In genomic region chr1:94709891-94710581, GRCh38 we compare ENCODE assay signal across 1 cellular context.
A peak's percentile ranks its signal among the peaks of the same experiment; 100 is the strongest.
TF ChIP-seq lines count a peak whose summit lies in the region.

No MANE protein-coding gene starts in this region.

TF ChIP-seq in HepG2, 621 proteins besides CTCF, POLR2A, EP300 and RAD21 (continued from another document):
- TF ChIP-seq, protein P1, sequence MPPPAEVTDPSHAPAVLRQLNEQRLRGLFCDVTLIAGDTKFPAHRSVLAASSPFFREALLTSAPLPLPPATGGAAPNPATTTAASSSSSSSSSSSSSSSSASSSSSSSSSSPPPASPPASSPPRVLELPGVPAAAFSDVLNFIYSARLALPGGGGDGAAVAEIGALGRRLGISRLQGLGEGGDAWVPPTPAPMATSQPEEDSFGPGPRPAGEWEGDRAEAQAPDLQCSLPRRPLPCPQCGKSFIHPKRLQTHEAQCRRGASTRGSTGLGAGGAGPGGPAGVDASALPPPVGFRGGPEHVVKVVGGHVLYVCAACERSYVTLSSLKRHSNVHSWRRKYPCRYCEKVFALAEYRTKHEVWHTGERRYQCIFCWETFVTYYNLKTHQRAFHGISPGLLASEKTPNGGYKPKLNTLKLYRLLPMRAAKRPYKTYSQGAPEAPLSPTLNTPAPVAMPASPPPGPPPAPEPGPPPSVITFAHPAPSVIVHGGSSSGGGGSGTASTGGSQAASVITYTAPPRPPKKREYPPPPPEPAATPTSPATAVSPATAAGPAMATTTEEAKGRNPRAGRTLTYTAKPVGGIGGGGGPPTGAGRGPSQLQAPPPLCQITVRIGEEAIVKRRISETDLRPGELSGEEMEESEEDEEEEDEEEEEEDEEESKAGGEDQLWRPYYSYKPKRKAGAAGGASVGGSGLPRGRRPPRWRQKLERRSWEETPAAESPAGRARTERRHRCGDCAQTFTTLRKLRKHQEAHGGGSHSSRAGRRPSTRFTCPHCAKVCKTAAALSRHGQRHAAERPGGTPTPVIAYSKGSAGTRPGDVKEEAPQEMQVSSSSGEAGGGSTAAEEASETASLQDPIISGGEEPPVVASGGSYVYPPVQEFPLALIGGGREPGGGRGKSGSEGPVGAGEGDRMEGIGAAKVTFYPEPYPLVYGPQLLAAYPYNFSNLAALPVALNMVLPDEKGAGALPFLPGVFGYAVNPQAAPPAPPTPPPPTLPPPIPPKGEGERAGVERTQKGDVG (CRISPR knock-in tag; IDR thresholded peaks at IDR 0.05; ENCODE audit: borderline replicate concordance), result no peak
- TF ChIP-seq ZBTB3 (CRISPR knock-in tag; IDR thresholded peaks at IDR 0.05; ENCODE audit: borderline replicate concordance, low read depth) (no peak), ZBTB42 (CRISPR knock-in tag; IDR thresholded peaks at IDR 0.05) (peak; percentile 74; the same call in 1 of the 2 replicates), ZNF30 (CRISPR knock-in tag; IDR thresholded peaks at IDR 0.05) (no peak), ATF7 (IDR thresholded peaks at IDR 0.05) (peak; percentile 52; the same call in 1 of the 2 replicates), ATF7 (CRISPR knock-in tag; IDR thresholded peaks at IDR 0.05) (no peak)
- TF ChIP-seq, protein P2, sequence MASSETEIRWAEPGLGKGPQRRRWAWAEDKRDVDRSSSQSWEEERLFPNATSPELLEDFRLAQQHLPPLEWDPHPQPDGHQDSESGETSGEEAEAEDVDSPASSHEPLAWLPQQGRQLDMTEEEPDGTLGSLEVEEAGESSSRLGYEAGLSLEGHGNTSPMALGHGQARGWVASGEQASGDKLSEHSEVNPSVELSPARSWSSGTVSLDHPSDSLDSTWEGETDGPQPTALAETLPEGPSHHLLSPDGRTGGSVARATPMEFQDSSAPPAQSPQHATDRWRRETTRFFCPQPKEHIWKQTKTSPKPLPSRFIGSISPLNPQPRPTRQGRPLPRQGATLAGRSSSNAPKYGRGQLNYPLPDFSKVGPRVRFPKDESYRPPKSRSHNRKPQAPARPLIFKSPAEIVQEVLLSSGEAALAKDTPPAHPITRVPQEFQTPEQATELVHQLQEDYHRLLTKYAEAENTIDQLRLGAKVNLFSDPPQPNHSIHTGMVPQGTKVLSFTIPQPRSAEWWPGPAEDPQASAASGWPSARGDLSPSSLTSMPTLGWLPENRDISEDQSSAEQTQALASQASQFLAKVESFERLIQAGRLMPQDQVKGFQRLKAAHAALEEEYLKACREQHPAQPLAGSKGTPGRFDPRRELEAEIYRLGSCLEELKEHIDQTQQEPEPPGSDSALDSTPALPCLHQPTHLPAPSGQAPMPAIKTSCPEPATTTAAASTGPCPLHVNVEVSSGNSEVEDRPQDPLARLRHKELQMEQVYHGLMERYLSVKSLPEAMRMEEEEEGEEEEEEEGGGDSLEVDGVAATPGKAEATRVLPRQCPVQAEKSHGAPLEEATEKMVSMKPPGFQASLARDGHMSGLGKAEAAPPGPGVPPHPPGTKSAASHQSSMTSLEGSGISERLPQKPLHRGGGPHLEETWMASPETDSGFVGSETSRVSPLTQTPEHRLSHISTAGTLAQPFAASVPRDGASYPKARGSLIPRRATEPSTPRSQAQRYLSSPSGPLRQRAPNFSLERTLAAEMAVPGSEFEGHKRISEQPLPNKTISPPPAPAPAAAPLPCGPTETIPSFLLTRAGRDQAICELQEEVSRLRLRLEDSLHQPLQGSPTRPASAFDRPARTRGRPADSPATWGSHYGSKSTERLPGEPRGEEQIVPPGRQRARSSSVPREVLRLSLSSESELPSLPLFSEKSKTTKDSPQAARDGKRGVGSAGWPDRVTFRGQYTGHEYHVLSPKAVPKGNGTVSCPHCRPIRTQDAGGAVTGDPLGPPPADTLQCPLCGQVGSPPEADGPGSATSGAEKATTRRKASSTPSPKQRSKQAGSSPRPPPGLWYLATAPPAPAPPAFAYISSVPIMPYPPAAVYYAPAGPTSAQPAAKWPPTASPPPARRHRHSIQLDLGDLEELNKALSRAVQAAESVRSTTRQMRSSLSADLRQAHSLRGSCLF (CRISPR knock-in tag; IDR thresholded peaks at IDR 0.05; ENCODE audit: borderline replicate concordance), result no peak
- TF ChIP-seq, protein P3, sequence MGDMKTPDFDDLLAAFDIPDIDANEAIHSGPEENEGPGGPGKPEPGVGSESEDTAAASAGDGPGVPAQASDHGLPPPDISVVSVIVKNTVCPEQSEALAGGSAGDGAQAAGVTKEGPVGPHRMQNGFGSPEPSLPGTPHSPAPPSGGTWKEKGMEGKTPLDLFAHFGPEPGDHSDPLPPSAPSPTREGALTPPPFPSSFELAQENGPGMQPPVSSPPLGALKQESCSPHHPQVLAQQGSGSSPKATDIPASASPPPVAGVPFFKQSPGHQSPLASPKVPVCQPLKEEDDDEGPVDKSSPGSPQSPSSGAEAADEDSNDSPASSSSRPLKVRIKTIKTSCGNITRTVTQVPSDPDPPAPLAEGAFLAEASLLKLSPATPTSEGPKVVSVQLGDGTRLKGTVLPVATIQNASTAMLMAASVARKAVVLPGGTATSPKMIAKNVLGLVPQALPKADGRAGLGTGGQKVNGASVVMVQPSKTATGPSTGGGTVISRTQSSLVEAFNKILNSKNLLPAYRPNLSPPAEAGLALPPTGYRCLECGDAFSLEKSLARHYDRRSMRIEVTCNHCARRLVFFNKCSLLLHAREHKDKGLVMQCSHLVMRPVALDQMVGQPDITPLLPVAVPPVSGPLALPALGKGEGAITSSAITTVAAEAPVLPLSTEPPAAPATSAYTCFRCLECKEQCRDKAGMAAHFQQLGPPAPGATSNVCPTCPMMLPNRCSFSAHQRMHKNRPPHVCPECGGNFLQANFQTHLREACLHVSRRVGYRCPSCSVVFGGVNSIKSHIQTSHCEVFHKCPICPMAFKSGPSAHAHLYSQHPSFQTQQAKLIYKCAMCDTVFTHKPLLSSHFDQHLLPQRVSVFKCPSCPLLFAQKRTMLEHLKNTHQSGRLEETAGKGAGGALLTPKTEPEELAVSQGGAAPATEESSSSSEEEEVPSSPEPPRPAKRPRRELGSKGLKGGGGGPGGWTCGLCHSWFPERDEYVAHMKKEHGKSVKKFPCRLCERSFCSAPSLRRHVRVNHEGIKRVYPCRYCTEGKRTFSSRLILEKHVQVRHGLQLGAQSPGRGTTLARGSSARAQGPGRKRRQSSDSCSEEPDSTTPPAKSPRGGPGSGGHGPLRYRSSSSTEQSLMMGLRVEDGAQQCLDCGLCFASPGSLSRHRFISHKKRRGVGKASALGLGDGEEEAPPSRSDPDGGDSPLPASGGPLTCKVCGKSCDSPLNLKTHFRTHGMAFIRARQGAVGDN (CRISPR knock-in tag; IDR thresholded peaks at IDR 0.05), result peak; percentile 61
TF ChIP-seq in HepG2: peak in this region for 7.
